8 cellular contexts compared by ENCODE assay signal in genomic region chr2:54457326-54458023, GRCh38. TPM values are rescaled to one million over a fixed set of nuclear protein-coding genes. Genes with fewer than 3 reads are reported as not detected.
DNase-seq lines count a peak whose midpoint lies in the region; ATAC-seq and TF ChIP-seq lines count a peak whose summit lies in the region.

No MANE protein-coding gene starts in this region.

- H3K27ac Mint-ChIP-seq in activated B cell treated with CpG ODN at 0.5 μM for 24 hours (no peak overlapping the region), nephron progenitor cell (no peak overlapping the region)

- H3K27me3 Mint-ChIP-seq in activated B cell treated with CpG ODN at 0.5 μM for 24 hours = peaks cover 38% of the 10 kb centered on the region
- peaks cover 15% of the 10 kb centered on the region for H3K27me3 Mint-ChIP-seq in nephron progenitor cell (ENCODE audit: low read depth, poor library complexity)

- H3K4me3 Mint-ChIP-seq in activated B cell treated with CpG ODN at 0.5 μM for 24 hours (peak overlapping the region; percentile 86), nephron progenitor cell (peak overlapping the region; percentile 94)

- CTCF ChIA-PET in activated B cell treated with CpG ODN at 0.5 μM for 24 hours (lab: Charles Lee) = no interaction called here

- peak overlapping the region; percentile 82 for H3K4me3 ChIP-seq in fibroblast of mammary gland (ENCODE audit: control insufficient read depth, low read depth, low read length)

- no peaks in the 10 kb centered on the region for H3K9me3 Mint-ChIP-seq in activated B cell treated with CpG ODN at 0.5 μM for 24 hours
- H3K9me3 Mint-ChIP-seq in nephron progenitor cell = no peaks in the 10 kb centered on the region

- H3K4me1 Mint-ChIP-seq in activated B cell treated with CpG ODN at 0.5 μM for 24 hours (peaks cover 17% of the 10 kb centered on the region), nephron progenitor cell (peaks cover 34% of the 10 kb centered on the region)

- DNase-seq in ELF-1 (ENCODE audit: low read depth, low spot score) (peak; percentile 45), M059J (ENCODE audit: low read depth) (peak; percentile 42), activated B cell treated with CpG ODN at 0.5 μM for 24 hours (peak; percentile 35), fibroblast of mammary gland (ENCODE audit: low read depth) (peak; percentile 15), nephron progenitor cell (peak; percentile 62), NCI-H187 (lab: John Stamatoyannopoulos, UW) (no peak), SIG-M5 treated with dmso at 0.1 percent for 504 hours (lab: John Stamatoyannopoulos, UW; ENCODE audit: unreplicated experiment) (no peak)

- POLR2A ChIA-PET in activated B cell treated with CpG ODN at 0.5 μM for 24 hours (lab: Charles Lee) = interaction anchor here (0.5 kb wide), 1 partner anchor 14 kb away, joined by 3 read pairs; no protein-coding TSS in a partner anchor

- intact Hi-C loops in activated B cell treated with CpG ODN at 0.5 μM for 24 hours (cut with micrococcal nuclease) = loop anchor here (5.0 kb wide), 1 partner anchor 125 kb away; a partner anchor contains a TSS

- ATAC-seq in activated B cell treated with CpG ODN at 0.5 μM for 24 hours (ENCODE audit: low read depth) (peak; percentile 34), HG03095 (IDR thresholded peaks at IDR 0.05; ENCODE audit: unreplicated experiment) (no peak)

- no peaks in the 10 kb centered on the region for H3K36me3 Mint-ChIP-seq in activated B cell treated with CpG ODN at 0.5 μM for 24 hours (ENCODE audit: low read depth)
- H3K36me3 Mint-ChIP-seq in nephron progenitor cell (ENCODE audit: low read depth) = no peaks in the 10 kb centered on the region

- TF ChIP-seq CTCF in activated B cell treated with CpG ODN at 0.5 μM for 24 hours (IDR thresholded peaks at IDR 0.05) (no peak), fibroblast of mammary gland (conservative IDR thresholded peaks at IDR 0.05; ENCODE audit: control insufficient read depth, insufficient read depth, low read depth, low read length) (no peak), nephron progenitor cell (IDR thresholded peaks at IDR 0.05) (no peak)

RNA-seq across cellular contexts. Expression of gene SPTBN1, which starts 1.3 kb away (rescaled TPM):
- 46.5 and 88.8 TPM in 2 replicates for total RNA-seq in M059J (2014; rRNA removed; shearing (Covaris generic))
- total RNA-seq in activated B cell treated with CpG ODN at 0.5 μM for 24 hours = 82.9 and 83.2 TPM in 2 replicates

Comparison
In these comparisons a context has a peak if more than half of its experiments do, and no peak if none do; other contexts are left out.
1. DNase-seq: peak in ELF-1 (single experiment), M059J (single experiment), activated B cell treated with CpG ODN at 0.5 μM for 24 hours (single experiment), fibroblast of mammary gland (single experiment) and nephron progenitor cell (single experiment); none in NCI-H187 (0 of 2) and SIG-M5 treated with dmso at 0.1 percent for 504 hours (single experiment).